ENCODE assay signal across 8 cellular contexts in the genomic region with DNA sequence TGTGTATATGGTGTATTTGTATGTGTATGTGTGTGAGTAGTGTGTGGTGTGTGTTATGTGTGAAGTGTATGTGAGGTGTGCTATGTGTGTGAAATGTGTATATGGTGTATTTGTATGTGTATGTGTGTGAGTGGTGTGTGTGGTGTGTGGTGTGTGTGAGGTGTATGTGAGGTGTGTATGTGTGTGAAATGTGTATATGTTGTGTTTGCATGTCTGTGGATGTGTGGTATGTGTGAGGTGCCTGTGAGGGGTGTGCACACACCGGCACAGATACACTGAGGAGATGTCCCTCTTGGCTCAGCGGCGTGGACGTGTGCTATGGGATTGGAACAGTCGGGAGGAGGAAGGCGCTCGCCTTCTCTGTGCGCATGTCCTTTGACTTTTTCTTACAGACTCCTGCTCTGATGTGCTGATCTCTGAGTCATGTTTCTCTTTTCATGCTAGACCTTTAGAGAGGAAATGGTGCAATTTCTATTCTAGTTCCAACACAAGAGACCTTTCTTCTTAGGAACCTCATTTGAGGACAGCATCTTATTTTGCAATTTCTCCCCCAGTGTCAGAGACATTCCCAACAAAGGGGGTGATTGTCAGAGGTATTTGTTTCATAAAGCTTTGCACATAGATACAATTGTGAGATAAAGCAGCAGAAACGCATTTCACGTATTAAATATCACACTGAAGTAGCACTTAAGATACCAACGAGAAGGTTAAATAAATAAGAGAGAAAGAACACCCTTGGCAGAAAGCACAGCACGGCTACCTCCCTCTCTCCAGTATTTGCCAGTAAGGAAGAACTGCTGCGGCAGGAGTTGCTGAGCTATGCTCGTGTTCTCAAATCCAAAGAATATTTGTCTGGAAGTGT. TPM values are rescaled to one million over a fixed set of nuclear protein-coding genes. Genes with fewer than 3 reads are reported as not detected.
DNase-seq lines count a peak whose midpoint lies in the region; ATAC-seq and TF ChIP-seq lines count a peak whose summit lies in the region.

No MANE protein-coding gene starts in this region.

- peak overlapping the region; percentile 65 for H3K27ac ChIP-seq in lower lobe of right lung

- H3K9me3 ChIP-seq in lower lobe of right lung = no peaks in the 10 kb centered on the region

- ATAC-seq in lower lobe of right lung = peak; percentile 90 to 93
- ATAC-seq in GM18519 (IDR thresholded peaks at IDR 0.05; ENCODE audit: low FRiP score, unreplicated experiment) = no peak
- ATAC-seq in HG03025 (IDR thresholded peaks at IDR 0.05; ENCODE audit: low FRiP score, unreplicated experiment) = no peak

- peak; percentile 72 for DNase-seq in NCI-H510A treated with DMSO at 0.1 percent for 48 hours (lab: John Stamatoyannopoulos, UW)
- no peak for DNase-seq in NCI-H510A (lab: John Stamatoyannopoulos, UW)
- peak; percentile 78 for DNase-seq in NCI-H2196 (lab: John Stamatoyannopoulos, UW; ENCODE audit: unreplicated experiment)
- DNase-seq in astrocyte of the hippocampus (ENCODE audit: low read depth, low spot score) = peak; percentile 81
- DNase-seq in lower lobe of right lung = peak; percentile 71
- DNase-seq in GM19240 (ENCODE audit: insufficient read length, low spot score) = no peak

- no peaks in the 10 kb centered on the region for H3K27me3 ChIP-seq in lower lobe of right lung (ENCODE audit: low read depth)

- no peak overlapping the region for H3K4me3 ChIP-seq in lower lobe of right lung

- intact Hi-C loops in lower lobe of right lung (cut with DNase I) = no loop called here

- H3K4me1 ChIP-seq in lower lobe of right lung = peaks cover 8% of the 10 kb centered on the region

- no peak for TF ChIP-seq CTCF in lower lobe of right lung (IDR thresholded peaks at IDR 0.05)

- H3K36me3 ChIP-seq in lower lobe of right lung = no peaks in the 10 kb centered on the region

RNA-seq across cellular contexts. Expression of a gene that starts 11.3 kb away (rescaled TPM):
- 21.1 TPM for total RNA-seq in lower lobe of right lung

Comparison
In these comparisons a context has a peak if more than half of its experiments do, and no peak if none do; other contexts are left out.
1. DNase-seq: peak in NCI-H510A treated with DMSO at 0.1 percent for 48 hours (single experiment), NCI-H2196 (single experiment), astrocyte of the hippocampus (single experiment) and lower lobe of right lung (single experiment); none in NCI-H510A (single experiment) and GM19240 (single experiment).
2. ATAC-seq: peak in lower lobe of right lung (2 of 2); none in GM18519 (single experiment) and HG03025 (single experiment).